In genomic region chr22:25702046-25702445, GRCh38 we compare ENCODE assay signal across 8 cellular contexts.
A peak's percentile ranks its signal among the peaks of the same experiment; 100 is the strongest.
DNase-seq lines count a peak whose midpoint lies in the region; ATAC-seq and FAIRE-seq lines count a peak whose summit lies in the region.

No MANE protein-coding gene starts in this region.

- ATAC-seq in HG03039 (IDR thresholded peaks at IDR 0.05; ENCODE audit: unreplicated experiment): no peak

- DNase-seq in NCI-H1092 treated with DMSO at 0.1 percent for 48 hours (lab: John Stamatoyannopoulos, UW) (peak; percentile 21), NCI-H1092 (lab: John Stamatoyannopoulos, UW) (no peak), NCI-H526 treated with DMSO at 0.1 percent for 48 hours (lab: John Stamatoyannopoulos, UW) (peak; percentile 18), pons (ENCODE audit: low spot score) (peak; percentile 60), glomerular visceral epithelial cell (ENCODE audit: extremely low spot score) (no peak)
- DNase-seq in activated T-cell treated with anti-CD3 and anti-CD28 coated beads, Interleukin-2, amount 50 U/mL, for 1 hour: no peak

- FAIRE-seq in colon (lab: Jason Lieb, UNC): peak; percentile 41

Comparison
In these comparisons a context has a peak if more than half of its experiments do, and no peak if none do; other contexts are left out.
1. DNase-seq: peak in NCI-H1092 treated with DMSO at 0.1 percent for 48 hours (single experiment), NCI-H526 treated with DMSO at 0.1 percent for 48 hours (single experiment) and pons (single experiment); none in NCI-H1092 (single experiment), glomerular visceral epithelial cell (single experiment) and activated T-cell treated with anti-CD3 and anti-CD28 coated beads, Interleukin-2, amount 50 U/mL, for 1 hour (single experiment).